2 cellular contexts compared by ENCODE assay signal in the genomic region with DNA sequence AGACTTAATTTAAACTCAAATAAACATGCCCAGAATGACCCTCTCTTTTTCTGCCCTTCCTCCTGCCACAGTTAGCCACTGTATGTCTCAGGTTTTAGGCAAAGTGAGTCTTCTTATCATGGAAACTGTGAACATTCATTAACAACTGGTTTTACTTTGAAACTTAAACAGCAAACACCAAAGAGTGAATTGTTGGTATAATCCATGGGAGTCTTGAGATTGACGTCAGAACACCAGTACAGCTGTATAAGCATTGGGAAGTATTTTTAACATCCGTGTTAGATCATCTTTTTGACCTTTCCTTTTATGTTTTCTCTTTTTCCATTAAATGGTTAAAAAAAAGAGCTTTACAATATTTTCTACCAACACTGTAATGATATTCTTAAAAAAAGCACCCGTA.
TF ChIP-seq lines count a peak whose summit lies in the region.

No MANE protein-coding gene starts in this region.

TF ChIP-seq in HEK293, 187 proteins besides CTCF, POLR2A, EP300 and RAD21:
- TF ChIP-seq ZNF426 (tag by site-specific recombination; IDR thresholded peaks at IDR 0.05), result no peak
- no peak for TF ChIP-seq ZNF324 (tag by site-specific recombination; IDR thresholded peaks at IDR 0.05)
- TF ChIP-seq, protein P1, sequence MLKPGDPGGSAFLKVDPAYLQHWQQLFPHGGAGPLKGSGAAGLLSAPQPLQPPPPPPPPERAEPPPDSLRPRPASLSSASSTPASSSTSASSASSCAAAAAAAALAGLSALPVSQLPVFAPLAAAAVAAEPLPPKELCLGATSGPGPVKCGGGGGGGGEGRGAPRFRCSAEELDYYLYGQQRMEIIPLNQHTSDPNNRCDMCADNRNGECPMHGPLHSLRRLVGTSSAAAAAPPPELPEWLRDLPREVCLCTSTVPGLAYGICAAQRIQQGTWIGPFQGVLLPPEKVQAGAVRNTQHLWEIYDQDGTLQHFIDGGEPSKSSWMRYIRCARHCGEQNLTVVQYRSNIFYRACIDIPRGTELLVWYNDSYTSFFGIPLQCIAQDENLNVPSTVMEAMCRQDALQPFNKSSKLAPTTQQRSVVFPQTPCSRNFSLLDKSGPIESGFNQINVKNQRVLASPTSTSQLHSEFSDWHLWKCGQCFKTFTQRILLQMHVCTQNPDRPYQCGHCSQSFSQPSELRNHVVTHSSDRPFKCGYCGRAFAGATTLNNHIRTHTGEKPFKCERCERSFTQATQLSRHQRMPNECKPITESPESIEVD (tag by site-specific recombination; IDR thresholded peaks at IDR 0.05), result peak; percentile 43; the same call in 1 of the 2 replicates
- TF ChIP-seq ZNF544 (tag by site-specific recombination; IDR thresholded peaks at IDR 0.05), result no peak
- no peak for TF ChIP-seq ZFHX2 (tag by site-specific recombination; conservative IDR thresholded peaks at IDR 0.05)
- no peak for TF ChIP-seq ZNF19 (tag by site-specific recombination; IDR thresholded peaks at IDR 0.05; ENCODE audit: low read depth)

TF ChIP-seq in WTC11, 78 proteins besides CTCF, POLR2A, EP300 and RAD21 (continued from another document):
- TF ChIP-seq SP1 (CRISPR knock-in tag; conservative IDR thresholded peaks at IDR 0.05) (no peak), RORB (CRISPR knock-in tag; IDR thresholded peaks at IDR 0.05) (no peak), TP53 (CRISPR knock-in tag; IDR thresholded peaks at IDR 0.05) (no peak), GRHL2 (CRISPR knock-in tag; IDR thresholded peaks at IDR 0.05; ENCODE audit: insufficient replicate concordance, severe bottlenecking) (no peak), ZNF396 (CRISPR knock-in tag; IDR thresholded peaks at IDR 0.05; ENCODE audit: borderline replicate concordance) (no peak), FOXP4 (CRISPR knock-in tag; IDR thresholded peaks at IDR 0.05) (no peak), ZNF263 (CRISPR knock-in tag; IDR thresholded peaks at IDR 0.05; ENCODE audit: low read depth) (no peak), TCF7 (CRISPR knock-in tag; IDR thresholded peaks at IDR 0.05; ENCODE audit: low read depth) (no peak), FOXJ3 (CRISPR knock-in tag; IDR thresholded peaks at IDR 0.05; ENCODE audit: borderline replicate concordance) (no peak), ATF6 (CRISPR knock-in tag; IDR thresholded peaks at IDR 0.05) (no peak), MAX (CRISPR knock-in tag; IDR thresholded peaks at IDR 0.05) (no peak), ZNF317 (CRISPR knock-in tag; IDR thresholded peaks at IDR 0.05; ENCODE audit: borderline replicate concordance, low read depth) (no peak)
- TF ChIP-seq, protein P2, sequence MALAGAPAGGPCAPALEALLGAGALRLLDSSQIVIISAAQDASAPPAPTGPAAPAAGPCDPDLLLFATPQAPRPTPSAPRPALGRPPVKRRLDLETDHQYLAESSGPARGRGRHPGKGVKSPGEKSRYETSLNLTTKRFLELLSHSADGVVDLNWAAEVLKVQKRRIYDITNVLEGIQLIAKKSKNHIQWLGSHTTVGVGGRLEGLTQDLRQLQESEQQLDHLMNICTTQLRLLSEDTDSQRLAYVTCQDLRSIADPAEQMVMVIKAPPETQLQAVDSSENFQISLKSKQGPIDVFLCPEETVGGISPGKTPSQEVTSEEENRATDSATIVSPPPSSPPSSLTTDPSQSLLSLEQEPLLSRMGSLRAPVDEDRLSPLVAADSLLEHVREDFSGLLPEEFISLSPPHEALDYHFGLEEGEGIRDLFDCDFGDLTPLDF (CRISPR knock-in tag; IDR thresholded peaks at IDR 0.05), result no peak
